In genomic region chr12:49959570-49960473, GRCh38 we compare ENCODE assay signal across 12 cellular contexts. TPM values are rescaled to one million over a fixed set of nuclear protein-coding genes. Genes with fewer than 3 reads are reported as not detected.
A peak's percentile ranks its signal among the peaks of the same experiment; 100 is the strongest.
DNase-seq lines count a peak whose midpoint lies in the region; ATAC-seq and TF ChIP-seq lines count a peak whose summit lies in the region.
"Had no signal": no experiment of that assay in that cellular context is flagged by ENCODE, and none has a peak within 500 bp of the region (broad histone marks: within the 10 kb centered on the region; RNA-seq: fewer than 3 reads in every experiment).

No MANE protein-coding gene starts in this region.

- H3K36me3 ChIP-seq in neural progenitor cell: no peaks in the 10 kb centered on the region
- no peaks in the 10 kb centered on the region for H3K36me3 ChIP-seq in esophagus squamous epithelium

- H3K4me1 ChIP-seq in neural progenitor cell (peaks cover 37% of the 10 kb centered on the region), esophagus squamous epithelium (peaks cover 25 to 52% (median 27%) of the 10 kb centered on the region in 3 donors)

- DNase-seq in DMS79 treated with DMSO at 0.1 percent for 48 hours (lab: John Stamatoyannopoulos, UW) (peak; percentile 20), M059J (ENCODE audit: low read depth) (peak; percentile 82), chondrocyte (ENCODE audit: low spot score) (peak; percentile 49), neural progenitor cell (ENCODE audit: low spot score) (peak; percentile 90), NOMO-1 treated with dmso at 0.1 percent for 144 hours (lab: John Stamatoyannopoulos, UW; ENCODE audit: unreplicated experiment) (no peak), NCI-H2029 (lab: John Stamatoyannopoulos, UW) (no peak), Right ventricle myocardium superior (no peak), esophagus squamous epithelium (lab: John Stamatoyannopoulos, UW) (no peak)
- DNase-seq: activated CD4-positive, alpha-beta T cell treated with anti-CD3 and anti-CD28 coated beads, Interleukin-2, amount 10 ng/mL, durations not matched to agents 7 days and 5 days; NCI-H1417 treated with DMSO at 0.1 percent for 48 hours had no signal

- no peaks in the 10 kb centered on the region for H3K79me2 ChIP-seq in neural progenitor cell (ENCODE audit: low read depth)

- H3F3A ChIP-seq in neural progenitor cell (ENCODE audit: low read depth): peaks cover 19% of the 10 kb centered on the region

- 49 to 50% methylated on average over 4 to 10 of the region's 12 CpGs for WGBS in esophagus squamous epithelium, 2 donors

- H3K36me3 Mint-ChIP-seq in chondrocyte (ENCODE audit: low read depth) (no peaks in the 10 kb centered on the region), neural progenitor cell (no peaks in the 10 kb centered on the region)

- H3K9me3 ChIP-seq in neural progenitor cell (ENCODE audit: low read depth) (no peaks in the 10 kb centered on the region), esophagus squamous epithelium (no peaks in the 10 kb centered on the region)

- H3K27me3 ChIP-seq in neural progenitor cell: peaks cover 94% of the 10 kb centered on the region
- H3K27me3 ChIP-seq in esophagus squamous epithelium: peaks cover 6 to 99% (median 10%) of the 10 kb centered on the region in 4 donors

- TF ChIP-seq CTCF in chondrocyte (IDR thresholded peaks at IDR 0.05) (no peak), neural progenitor cell (IDR thresholded peaks at IDR 0.05) (no peak), esophagus squamous epithelium (IDR thresholded peaks at IDR 0.05) (no peak)

- H3K4me1 Mint-ChIP-seq in chondrocyte (ENCODE audit: low read depth): peaks cover 25% of the 10 kb centered on the region
- H3K4me1 Mint-ChIP-seq in neural progenitor cell: peaks cover 37% of the 10 kb centered on the region

- no peak for TF ChIP-seq POLR2A in esophagus squamous epithelium (IDR thresholded peaks at IDR 0.05)

- H3K4me3 ChIP-seq in neural progenitor cell (peak overlapping the region; percentile 15), esophagus squamous epithelium (no peak overlapping the region)

- H2AFZ ChIP-seq in neural progenitor cell (replicated peaks): no peak overlapping the region

- peaks cover 11% of the 10 kb centered on the region for H3K27me3 Mint-ChIP-seq in chondrocyte (ENCODE audit: low read depth)
- peaks cover 28% of the 10 kb centered on the region for H3K27me3 Mint-ChIP-seq in neural progenitor cell (ENCODE audit: insufficient read depth, low read depth)

- no peak overlapping the region for H3K9ac ChIP-seq in neural progenitor cell

- H3K4me2 ChIP-seq in neural progenitor cell: peak overlapping the region; percentile 58

- no peak for ATAC-seq in Right ventricle myocardium superior (ENCODE audit: poor library complexity)

- H3K4me3 Mint-ChIP-seq in chondrocyte (ENCODE audit: unreplicated experiment) (peak overlapping the region; percentile 47), neural progenitor cell (peak overlapping the region; percentile 48)
- H3K4me3 Mint-ChIP-seq: activated CD4-positive, alpha-beta T cell treated with anti-CD3 and anti-CD28 coated beads, Interleukin-2, amount 10 ng/mL, durations not matched to agents 7 days and 5 days had no signal

- H4K20me1 ChIP-seq in neural progenitor cell (ENCODE audit: low read depth): peaks cover 23% of the 10 kb centered on the region

- H3K9me3 Mint-ChIP-seq in chondrocyte (ENCODE audit: low read depth) (no peaks in the 10 kb centered on the region), neural progenitor cell (no peaks in the 10 kb centered on the region)
- H3K9me3 Mint-ChIP-seq: activated CD4-positive, alpha-beta T cell treated with anti-CD3 and anti-CD28 coated beads, Interleukin-2, amount 10 ng/mL, durations not matched to agents 7 days and 5 days; dendritic cell treated with granulocyte-macrophage colony-stimulating factor and Interleukin-4, amounts not matched to agents 40 ng/mL and 50 ng/mL, for 4 days had no signal

- intact Hi-C loops in Right ventricle myocardium superior (cut with DNase I): no loop called here
- intact Hi-C loops in esophagus squamous epithelium (cut with DNase I): loop anchor here (10.0 kb wide), 1 partner anchor 95 kb away; no protein-coding TSS in a partner anchor

- H3K27ac ChIP-seq in neural progenitor cell (no peak overlapping the region), esophagus squamous epithelium (no peak overlapping the region)

- H3K27ac Mint-ChIP-seq in chondrocyte (ENCODE audit: unreplicated experiment) (no peak overlapping the region), neural progenitor cell (no peak overlapping the region)
- H3K27ac Mint-ChIP-seq: activated CD4-positive, alpha-beta T cell treated with anti-CD3 and anti-CD28 coated beads, Interleukin-2, amount 10 ng/mL, durations not matched to agents 7 days and 5 days; dendritic cell treated with granulocyte-macrophage colony-stimulating factor and Interleukin-4, amounts not matched to agents 40 ng/mL and 50 ng/mL, for 4 days had no signal

RNA-seq across cellular contexts. Expression of gene AQP5, which starts 1.9 kb away (rescaled TPM):
- 0.25 and 0.27 TPM in 2 replicates for total RNA-seq in M059J (2014; rRNA removed; shearing (Covaris generic))
- total RNA-seq in chondrocyte (0.20 TPM in 1 of 3 replicates, not detected in the others), neural progenitor cell (ENCODE audit: low replicate concordance) (0.09 TPM in 1 of 2 replicates, not detected in the other), Right ventricle myocardium superior (0.38 TPM), esophagus squamous epithelium (10 to 100 TPM in 3 of 4 donors, 1 to 10 TPM in 1; 4.7 to 42.2 (median 18.6) TPM)
- total RNA-seq: activated CD4-positive, alpha-beta T cell treated with anti-CD3 and anti-CD28 coated beads, Interleukin-2, amount 10 ng/mL, durations not matched to agents 7 days and 5 days; lung microvascular endothelial cell had no signal

RNA-seq across cellular contexts. Expression of gene AQP2, which starts 9.3 kb away (rescaled TPM):
- not detected in 2 replicates for total RNA-seq in M059J (2014; rRNA removed; shearing (Covaris generic))
- total RNA-seq in chondrocyte (not detected in 3 replicates), neural progenitor cell (ENCODE audit: low replicate concordance) (not detected in 2 replicates), Right ventricle myocardium superior (not detected), esophagus squamous epithelium (not detected)
- total RNA-seq: activated CD4-positive, alpha-beta T cell treated with anti-CD3 and anti-CD28 coated beads, Interleukin-2, amount 10 ng/mL, durations not matched to agents 7 days and 5 days; lung microvascular endothelial cell had no signal

RNA-seq across cellular contexts. Expression of gene AQP6, which starts 12.9 kb away (rescaled TPM):
- total RNA-seq in M059J (2014; rRNA removed; shearing (Covaris generic)): not detected in 2 replicates
- total RNA-seq in chondrocyte (not detected in 3 replicates), neural progenitor cell (ENCODE audit: low replicate concordance) (0.12 TPM in 1 of 2 replicates, not detected in the other), Right ventricle myocardium superior (not detected), esophagus squamous epithelium (not detected)
- total RNA-seq: activated CD4-positive, alpha-beta T cell treated with anti-CD3 and anti-CD28 coated beads, Interleukin-2, amount 10 ng/mL, durations not matched to agents 7 days and 5 days; lung microvascular endothelial cell had no signal

RNA-seq across cellular contexts. Expression of gene FAIM2, which starts 56.1 kb away (rescaled TPM):
- 0.34 and 0.49 TPM in 2 replicates for total RNA-seq in M059J (2014; rRNA removed; shearing (Covaris generic))
- 0.47 to 1.3 TPM (median 0.74 TPM) in 3 replicates for total RNA-seq in chondrocyte
- 0.39 and 1.2 TPM in 2 replicates for total RNA-seq in neural progenitor cell (ENCODE audit: low replicate concordance)
- total RNA-seq in Right ventricle myocardium superior: 10.6 TPM
- total RNA-seq in esophagus squamous epithelium: 1 to 10 TPM in 1 of 4 donors, under 1 TPM in 3; 0.13 to 2.9 (median 0.23) TPM
- total RNA-seq: lung microvascular endothelial cell had no signal

Comparison
In these comparisons a context has a peak if more than half of its experiments do, and no peak if none do; other contexts are left out.
1. DNase-seq: peak in DMS79 treated with DMSO at 0.1 percent for 48 hours (single experiment), M059J (single experiment), chondrocyte (single experiment) and neural progenitor cell (single experiment); none in NOMO-1 treated with dmso at 0.1 percent for 144 hours (single experiment), NCI-H2029 (single experiment), Right ventricle myocardium superior (single experiment) and esophagus squamous epithelium (single experiment).